10 cellular contexts compared by ENCODE assay signal in the genomic region with DNA sequence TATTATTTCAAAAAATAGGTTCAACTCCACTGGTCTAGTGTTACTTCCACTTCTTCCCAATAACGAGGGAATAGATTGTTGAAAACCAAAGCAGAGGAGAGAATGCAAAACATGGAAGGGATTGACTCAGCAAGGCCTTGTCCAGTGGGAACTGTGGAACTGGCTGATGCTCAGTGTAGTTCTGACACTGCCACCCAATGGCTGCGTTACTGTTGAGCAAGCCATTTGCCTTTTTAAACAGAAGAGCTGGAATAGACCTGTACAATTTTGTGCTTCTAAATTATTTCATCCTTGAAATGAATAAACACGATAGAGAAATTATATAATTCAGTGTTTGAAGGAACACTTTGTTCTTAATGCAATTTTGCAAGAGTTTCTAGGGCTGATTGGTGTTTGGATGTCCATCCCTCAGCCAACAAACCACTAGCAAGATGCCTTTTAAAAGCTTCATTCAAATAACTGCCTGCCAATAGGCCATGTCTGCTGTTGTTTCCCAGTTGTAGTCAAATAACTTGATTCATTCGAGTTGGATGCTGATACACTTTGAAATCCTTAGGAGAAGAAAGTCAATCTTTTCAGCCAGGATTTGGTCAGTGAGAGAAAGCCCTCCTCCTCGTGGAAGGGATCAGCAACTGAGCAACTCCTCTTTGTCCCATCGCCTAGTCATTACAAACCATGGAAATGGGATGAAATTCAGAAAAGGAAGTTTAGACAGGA. TPM values are rescaled to one million over a fixed set of nuclear protein-coding genes. Genes with fewer than 3 reads are reported as not detected.
A peak's percentile ranks its signal among the peaks of the same experiment; 100 is the strongest.
DNase-seq lines count a peak whose midpoint lies in the region; ATAC-seq and TF ChIP-seq lines count a peak whose summit lies in the region.
"Had no signal": no experiment of that assay in that cellular context is flagged by ENCODE, and none has a peak within 500 bp of the region (broad histone marks: within the 10 kb centered on the region; RNA-seq: fewer than 3 reads in every experiment).

No MANE protein-coding gene starts in this region.

- CTCF ChIA-PET in CD8-positive, alpha-beta T cell (lab: Charles Lee): interaction anchor here (1.1 to 2.2 kb wide), 2 partner anchors 45 to 47 kb away, joined by 3 to 7 read pairs; no protein-coding TSS in a partner anchor

- H2AFZ ChIP-seq in smooth muscle cell (ENCODE audit: low read depth): peak overlapping the region; percentile 57

- H3K4me2 ChIP-seq in smooth muscle cell: peak overlapping the region; percentile 67

- no peak overlapping the region for H3K4me3 Mint-ChIP-seq in CD8-positive, alpha-beta T cell

- H3K9me3 Mint-ChIP-seq in CD8-positive, alpha-beta T cell: no peaks in the 10 kb centered on the region

- H3K4me3 ChIP-seq in WI38 (ENCODE audit: low read depth, low read length) (no peak overlapping the region), right cardiac atrium (ENCODE audit: low read length) (no peak overlapping the region), smooth muscle cell (no peak overlapping the region)
- no peak overlapping the region for H3K4me3 ChIP-seq in CD8-positive, alpha-beta T cell (ENCODE audit: low read depth, low read length)

- 44% methylated on average over 6 of the region's 6 CpGs for WGBS in right cardiac atrium
- 67% methylated on average over 6 of the region's 6 CpGs for WGBS in smooth muscle cell (ENCODE audit: low lambda C conversion rate)

- H3K27ac Mint-ChIP-seq in CD8-positive, alpha-beta T cell: no peak overlapping the region

- peak; percentile 53 for DNase-seq in H4 (ENCODE audit: low spot score)
- peak; percentile 58 to 85 (median 68) for DNase-seq in right cardiac atrium
- DNase-seq in smooth muscle cell (lab: John Stamatoyannopoulos, UW; ENCODE audit: unreplicated experiment): no peak
- no peak for DNase-seq in KG1 (lab: John Stamatoyannopoulos, UW)
- DNase-seq in CD8-positive, alpha-beta T cell: no peak
- no peak for DNase-seq in NCI-H187 treated with DMSO at 0.1 percent for 48 hours (lab: John Stamatoyannopoulos, UW)
- DNase-seq: cortex of kidney; stimulated activated naive CD4-positive, alpha-beta T cell treated with Interleukin-2 at 50 U/mL for 16 hours had no signal

- H3K27me3 ChIP-seq in right cardiac atrium (ENCODE audit: control insufficient read depth, insufficient read depth): no peaks in the 10 kb centered on the region
- no peaks in the 10 kb centered on the region for H3K27me3 ChIP-seq in smooth muscle cell (ENCODE audit: low read depth)
- H3K27me3 ChIP-seq in CD8-positive, alpha-beta T cell (ENCODE audit: insufficient read depth, low read length): no peaks in the 10 kb centered on the region

- H3K79me2 ChIP-seq in smooth muscle cell (ENCODE audit: low read depth): no peaks in the 10 kb centered on the region

- H3K4me1 Mint-ChIP-seq in CD8-positive, alpha-beta T cell (ENCODE audit: low read depth): no peaks in the 10 kb centered on the region

- POLR2A ChIA-PET in CD8-positive, alpha-beta T cell (lab: Charles Lee): no interaction called here

- ATAC-seq in right cardiac atrium: peak; percentile 88 to 93
- ATAC-seq in GM18873 (IDR thresholded peaks at IDR 0.05; ENCODE audit: low FRiP score, unreplicated experiment): no peak
- ATAC-seq in CD8-positive, alpha-beta T cell: no peak

- no peak overlapping the region for H3K9ac ChIP-seq in smooth muscle cell (ENCODE audit: low read depth)

- peaks cover 31% of the 10 kb centered on the region for H3F3A ChIP-seq in smooth muscle cell (ENCODE audit: low read depth)

- intact Hi-C loops in right cardiac atrium (cut with DNase I): no loop called here
- intact Hi-C loops in CD8-positive, alpha-beta T cell (cut with DNase I, micrococcal nuclease): no loop called here

- no peaks in the 10 kb centered on the region for H4K20me1 ChIP-seq in smooth muscle cell (ENCODE audit: low read depth)

- TF ChIP-seq CTCF in WI38 (IDR thresholded peaks at IDR 0.05; ENCODE audit: low read depth, low read length) (0 out of 2 replicates have a peak, but pooled peaks have one; percentile 9), smooth muscle cell (IDR thresholded peaks at IDR 0.05; ENCODE audit: borderline replicate concordance, insufficient read depth, poor library complexity, severe bottlenecking) (no peak)
- no peak for TF ChIP-seq CTCF in CD8-positive, alpha-beta T cell (IDR thresholded peaks at IDR 0.05)

- H3K36me3 ChIP-seq in smooth muscle cell (ENCODE audit: low read depth): no peaks in the 10 kb centered on the region
- no peaks in the 10 kb centered on the region for H3K36me3 ChIP-seq in CD8-positive, alpha-beta T cell (ENCODE audit: insufficient read depth, low read length)

- H3K4me1 ChIP-seq in right cardiac atrium (ENCODE audit: control insufficient read depth, insufficient read depth, low read length) (peaks cover 11% of the 10 kb centered on the region), smooth muscle cell (ENCODE audit: low read depth) (peaks cover 35% of the 10 kb centered on the region)
- no peaks in the 10 kb centered on the region for H3K4me1 ChIP-seq in CD8-positive, alpha-beta T cell (ENCODE audit: insufficient read depth, low read length)

- no peaks in the 10 kb centered on the region for H3K27me3 Mint-ChIP-seq in CD8-positive, alpha-beta T cell (ENCODE audit: low read depth)

- H3K36me3 Mint-ChIP-seq in CD8-positive, alpha-beta T cell: no peaks in the 10 kb centered on the region

- H3K9me3 ChIP-seq in right cardiac atrium (ENCODE audit: control insufficient read depth, low read length) (no peaks in the 10 kb centered on the region), smooth muscle cell (replicated peaks; ENCODE audit: low read depth) (no peaks in the 10 kb centered on the region)
- no peaks in the 10 kb centered on the region for H3K9me3 ChIP-seq in CD8-positive, alpha-beta T cell (ENCODE audit: low read length)

- H3K27ac ChIP-seq in right cardiac atrium (ENCODE audit: low read length) (peak overlapping the region; percentile 85), smooth muscle cell (ENCODE audit: low read depth) (peak overlapping the region; percentile 85)
- no peak overlapping the region for H3K27ac ChIP-seq in CD8-positive, alpha-beta T cell (ENCODE audit: low read depth, low read length)

RNA-seq across cellular contexts. Expression of a gene that starts 7.2 kb away (rescaled TPM):
- total RNA-seq in H4 (2014; rRNA removed; shearing (Covaris generic)): 40.0 and 42.8 TPM in 2 replicates
- total RNA-seq in right cardiac atrium (1,000 to 10,000 TPM in 3 of 4 donors, 100 to 1,000 TPM in 1; 660 to 1,578 (median 1,064) TPM), smooth muscle cell (173 and 176 TPM in 2 replicates)
- polyA plus RNA-seq in right cardiac atrium (841 TPM), smooth muscle cell (626 and 815 TPM in 2 replicates)
- total RNA-seq in CD8-positive, alpha-beta T cell: under 1 TPM; 0.38 to 0.42 TPM

RNA-seq across cellular contexts. Expression of a gene that starts 45.5 kb away (rescaled TPM):
- total RNA-seq in H4 (2014; rRNA removed; shearing (Covaris generic)): not detected in 2 replicates
- under 1 TPM; 0.17 to 0.49 (median 0.37) TPM for total RNA-seq in right cardiac atrium
- 0.32 TPM for polyA plus RNA-seq in right cardiac atrium
- total RNA-seq in smooth muscle cell: 3.9 and 7.8 TPM in 2 replicates
- 2.7 and 12.3 TPM in 2 replicates for polyA plus RNA-seq in smooth muscle cell
- total RNA-seq in CD8-positive, alpha-beta T cell: 10 to 100 TPM in 1 of 2 experiments, 1 to 10 TPM in 1; 9.5 to 11.1 TPM

RNA-seq across cellular contexts. Expression of a gene that starts 49.6 kb away (rescaled TPM):
- not detected in 2 replicates for total RNA-seq in H4 (2014; rRNA removed; shearing (Covaris generic))
- total RNA-seq in right cardiac atrium (10 to 100 TPM in 2 of 4 donors, 1 to 10 TPM in 2; 9.2 to 13.2 (median 10.2) TPM), smooth muscle cell (5.0 and 9.0 TPM in 2 replicates)
- polyA plus RNA-seq in right cardiac atrium (6.8 TPM), smooth muscle cell (1.7 and 2.0 TPM in 2 replicates)
- total RNA-seq in CD8-positive, alpha-beta T cell: not detected

Comparison
In these comparisons a context has a peak if more than half of its experiments do, and no peak if none do; other contexts are left out.
1. DNase-seq: peak in H4 (single experiment) and right cardiac atrium (3 of 3); none in smooth muscle cell (single experiment), KG1 (single experiment), CD8-positive, alpha-beta T cell (0 of 7) and NCI-H187 treated with DMSO at 0.1 percent for 48 hours (single experiment).
2. ATAC-seq: peak in right cardiac atrium (2 of 2); none in GM18873 (single experiment) and CD8-positive, alpha-beta T cell (single experiment).
3. RNA of a gene that starts 7.2 kb away (total RNA-seq): 660 to 1,578 TPM in right cardiac atrium, 173 to 176 TPM in smooth muscle cell and 40.0 to 42.8 TPM in H4; 0.38 to 0.42 TPM in CD8-positive, alpha-beta T cell; every median in the first group is over 10 times any median in the second.